Comparison of ENCODE assay signal across 1 cellular context in genomic region chr10:70778267-70778924, GRCh38.
TF ChIP-seq lines count a peak whose summit lies in the region.

No MANE protein-coding gene starts in this region.

TF ChIP-seq in H1, 55 proteins besides CTCF, POLR2A, EP300 and RAD21:
- no peak for TF ChIP-seq HDAC6 (IDR thresholded peaks at IDR 0.05; ENCODE audit: low read depth, low read length)
- TF ChIP-seq KDM5A (IDR thresholded peaks at IDR 0.05; ENCODE audit: low read length), result no peak
- TF ChIP-seq ATF2 (IDR thresholded peaks at IDR 0.05; ENCODE audit: low read length), result no peak
- TF ChIP-seq CEBPB (IDR thresholded peaks at IDR 0.05; ENCODE audit: low read depth, low read length), result no peak
- TF ChIP-seq CTBP2 (IDR thresholded peaks at IDR 0.05; ENCODE audit: borderline replicate concordance, insufficient read depth, insufficient read length, low read length), result no peak
- no peak for TF ChIP-seq GABPA (IDR thresholded peaks at IDR 0.05; ENCODE audit: borderline replicate concordance, insufficient read depth, low read length)
- no peak for TF ChIP-seq SIX5 (IDR thresholded peaks at IDR 0.05; ENCODE audit: low read depth, low read length)
- TF ChIP-seq CHD2 (IDR thresholded peaks at IDR 0.05; ENCODE audit: low read length), result no peak
- TF ChIP-seq TAF1 (IDR thresholded peaks at IDR 0.05; ENCODE audit: low read depth, low read length), result no peak
- no peak for TF ChIP-seq PHF8 (conservative IDR thresholded peaks at IDR 0.05; ENCODE audit: low read depth, low read length)
- TF ChIP-seq NRF1 (IDR thresholded peaks at IDR 0.05; ENCODE audit: low read depth, low read length), result no peak
- TF ChIP-seq TCF12 (IDR thresholded peaks at IDR 0.05; ENCODE audit: low read depth, low read length), result no peak
- no peak for TF ChIP-seq NANOG (IDR thresholded peaks at IDR 0.05; ENCODE audit: insufficient read depth, low read depth, low read length, poor library complexity, severe bottlenecking)
